ENCODE assay signal across 24 cellular contexts in genomic region chr16:26700250-26700649, GRCh38.
"Had no signal": no experiment of that assay in that cellular context is flagged by ENCODE, and none has a peak within 500 bp of the region (broad histone marks: within the 10 kb centered on the region; RNA-seq: fewer than 3 reads in every experiment).

No MANE protein-coding gene starts in this region.

- H3K4me3 Mint-ChIP-seq: IgD-negative memory B cell, T-helper 17 cell had no signal

- H3K9me2 ChIP-seq: SK-N-SH had no signal

- H3K9ac ChIP-seq: SK-N-SH had no signal

- DNase-seq: KBM-7, MG63, NCI-H1092, NCI-H1105 treated with DMSO at 0.1 percent for 48 hours, NCI-H1417 treated with DMSO at 0.1 percent for 48 hours, NCI-H146, NCI-H1694 treated with DMSO at 0.1 percent for 48 hours, NCI-H2029, NCI-H2081 treated with DMSO at 0.1 percent for 48 hours, NCI-H2171, NCI-H226, NCI-H446, NCI-H510A, NCI-H524 treated with DMSO at 0.1 percent for 48 hours, NCI-H69, NCI-H774, PC-3, SHP77, SK-N-SH, T-helper 1 cell, T-helper 17 cell had no signal

- H3K27ac ChIP-seq: RWPE1 had no signal

- H3K36me3 ChIP-seq: MG63 had no signal

- H3K9me3 ChIP-seq: MG63, SK-N-SH had no signal

- H3K27ac Mint-ChIP-seq: IgD-negative memory B cell, T-helper 17 cell had no signal

- H3K4me2 ChIP-seq: SK-N-SH had no signal

- H3K4me1 Mint-ChIP-seq: T-helper 17 cell had no signal

- H3K4me3 ChIP-seq: MG63 had no signal

- H3K36me3 Mint-ChIP-seq: IgD-negative memory B cell had no signal

- ATAC-seq: Panc1, PC-3, T-helper 17 cell had no signal
